ENCODE assay signal across 1 cellular context in genomic region chr9:92655366-92655765, GRCh38.
TF ChIP-seq lines count a peak whose summit lies in the region.

No MANE protein-coding gene starts in this region.

TF ChIP-seq in WTC11, 78 proteins besides CTCF, POLR2A, EP300 and RAD21 (continued from another document):
- TF ChIP-seq CDX4 (CRISPR knock-in tag; IDR thresholded peaks at IDR 0.05; ENCODE audit: borderline replicate concordance) (no peak), AFF4 (CRISPR knock-in tag; IDR thresholded peaks at IDR 0.05; ENCODE audit: borderline replicate concordance) (no peak), PRDM15 (CRISPR knock-in tag; IDR thresholded peaks at IDR 0.05) (no peak)
